In the genomic region with DNA sequence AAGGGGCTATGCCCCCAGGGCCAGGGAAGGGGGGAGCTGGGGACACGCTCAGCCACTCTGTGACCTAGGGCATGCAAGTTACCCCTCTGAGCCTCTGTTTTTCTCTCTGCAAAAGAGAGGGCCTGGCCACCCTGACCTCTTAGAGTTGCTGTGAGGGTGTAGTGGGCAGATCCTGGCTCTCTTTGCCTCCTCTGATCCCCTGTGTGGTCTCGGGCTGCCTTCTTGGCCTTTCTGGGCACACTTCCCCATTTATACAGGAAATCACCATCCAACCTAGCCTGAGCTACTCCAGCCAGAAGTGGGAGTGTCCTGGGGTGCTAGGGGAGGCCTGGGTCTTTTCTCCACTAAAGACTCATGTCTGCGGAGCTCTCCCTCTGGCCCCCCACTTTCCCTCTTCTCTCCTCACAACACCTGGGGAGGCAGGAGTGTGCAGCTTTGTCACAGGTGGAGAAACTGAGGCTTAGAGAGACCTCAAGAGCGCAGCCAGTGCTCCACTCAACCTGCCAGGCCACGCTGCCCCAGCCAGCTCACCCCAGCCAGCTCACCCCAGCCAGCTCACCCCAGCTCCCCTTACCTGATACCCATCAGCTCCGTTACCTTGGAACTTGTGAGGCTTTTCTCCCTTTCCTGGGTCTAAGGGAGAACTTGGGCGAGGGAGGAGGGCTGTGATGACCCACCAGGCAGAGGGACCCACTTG, we compare ENCODE assay signal across 16 cellular contexts. TPM values are rescaled to one million over a fixed set of nuclear protein-coding genes. Genes with fewer than 3 reads are reported as not detected.
A peak's percentile ranks its signal among the peaks of the same experiment; 100 is the strongest.
DNase-seq lines count a peak whose midpoint lies in the region; TF ChIP-seq lines count a peak whose summit lies in the region.
"Had no signal": no experiment of that assay in that cellular context is flagged by ENCODE, and none has a peak within 500 bp of the region (broad histone marks: within the 10 kb centered on the region; RNA-seq: fewer than 3 reads in every experiment).

No MANE protein-coding gene starts in this region.

- H3K4me3 ChIP-seq in BLaER1 (no peak overlapping the region), uterus (no peak overlapping the region), thyroid gland (replicated peaks in 1 of 3) (no peak overlapping the region)
- H3K4me3 ChIP-seq: coronary artery, gastrocnemius medialis had no signal

- 82 to 88% methylated on average over 6 to 7 of the region's 7 CpGs for WGBS in thyroid gland, 2 donors

- H4K20me1 ChIP-seq in BLaER1, result peaks cover 30% of the 10 kb centered on the region

- in situ Hi-C loops in KBM-7 (cut with MboI; ENCODE audit: low pct_unique_long_range_greater_than_20kb, low sequenced_read_pairs), result no loop called here

- no peaks in the 10 kb centered on the region for H3K36me3 ChIP-seq in BLaER1
- H3K36me3 ChIP-seq in uterus, result no peaks in the 10 kb centered on the region
- H3K36me3 ChIP-seq in thyroid gland, result no peaks in the 10 kb centered on the region
- H3K36me3 ChIP-seq: gastrocnemius medialis had no signal

- intact Hi-C loops in uterus (cut with DNase I; ENCODE audit: low total_unique reads) (no loop called here), thyroid gland (cut with DNase I) (loop anchor here (5.0 kb wide), 1 partner anchor 49 kb away; the partner anchor contains the start of gene P2RX6)

- DNase-seq in KBM-7, result peak; percentile 24
- DNase-seq in SKM-1 treated with dmso at 0.1 percent for 144 hours (lab: John Stamatoyannopoulos, UW; ENCODE audit: unreplicated experiment), result peak; percentile 80
- DNase-seq in germinal center (ENCODE audit: low spot score), result peak; percentile 42
- DNase-seq in uterus, result no peak
- no peak for DNase-seq in A172 (ENCODE audit: low spot score)
- no peak for DNase-seq in DMS53 treated with DMSO at 0.1 percent for 48 hours (lab: John Stamatoyannopoulos, UW; ENCODE audit: unreplicated experiment)
- no peak for DNase-seq in thyroid gland
- DNase-seq: activated naive CD4-positive, alpha-beta T cell treated with Interleukin-2 at 50 U/mL for 16 hours; Calu3; gastrocnemius medialis; GOT3; NCI-H526 treated with DMSO at 0.1 percent for 48 hours had no signal

- H3K4me2 ChIP-seq in BLaER1, result peak overlapping the region; percentile 32

- H3K9ac ChIP-seq in BLaER1, result no peak overlapping the region

- no peak for TF ChIP-seq CTCF in uterus (IDR thresholded peaks at IDR 0.05)
- no peak for TF ChIP-seq CTCF in thyroid gland (IDR thresholded peaks at IDR 0.05)

- H3K9me3 ChIP-seq in BLaER1, result no peaks in the 10 kb centered on the region
- H3K9me3 ChIP-seq in uterus, result no peaks in the 10 kb centered on the region
- no peaks in the 10 kb centered on the region for H3K9me3 ChIP-seq in thyroid gland
- H3K9me3 ChIP-seq: gastrocnemius medialis had no signal

- H3K4me1 ChIP-seq in BLaER1 (peaks cover 36% of the 10 kb centered on the region), uterus (no peaks in the 10 kb centered on the region), thyroid gland (peaks cover 4 to 9% of the 10 kb centered on the region in 2 donors)

- H3K27ac ChIP-seq in BLaER1 (no peak overlapping the region), uterus (no peak overlapping the region), thyroid gland (no peak overlapping the region)
- H3K27ac ChIP-seq: coronary artery, epithelial cell of prostate, gastrocnemius medialis had no signal

- H3K27me3 ChIP-seq in BLaER1 (peaks cover 32% of the 10 kb centered on the region), uterus (peaks cover 0 to 11% of the 10 kb centered on the region in 2 donors), thyroid gland (no peaks in the 10 kb centered on the region)

- no peak for TF ChIP-seq POLR2A in uterus (IDR thresholded peaks at IDR 0.05)
- TF ChIP-seq POLR2A in thyroid gland (IDR thresholded peaks at IDR 0.05), result no peak

RNA-seq across cellular contexts. Expression of gene AIFM3, which starts 1.4 kb away (rescaled TPM):
- 1 to 10 TPM in 2 of 4 donors, not detected in 2; 3.2 to 3.4 TPM for total RNA-seq in uterus
- total RNA-seq in A172 (2014; rRNA removed; shearing (Covaris generic)), result 1.4 TPM in 1 of 2 replicates, not detected in the other
- total RNA-seq in thyroid gland, result 1 to 10 TPM in 2 of 4 donors, under 1 TPM in 2; 0.11 to 2.0 (median 0.80) TPM
- total RNA-seq: T-helper 1 cell treated with Interleukin-12 subunit alpha and Interleukin-12 subunit beta and Interleukin-4 antibody, amounts not matched to agents 30 ng/mL and 1 ng/mL, for 36 hours had no signal

RNA-seq across cellular contexts. Expression of gene LZTR1, which starts 13.7 kb away (rescaled TPM):
- 10 to 100 TPM; 18.2 to 73.7 (median 56.1) TPM for total RNA-seq in uterus
- 18.9 and 21.9 TPM in 2 replicates for total RNA-seq in A172 (2014; rRNA removed; shearing (Covaris generic))
- 10 to 100 TPM; 37.1 to 67.2 (median 55.7) TPM for total RNA-seq in thyroid gland

RNA-seq across cellular contexts. Expression of gene THAP7, which starts 33.5 kb away (rescaled TPM):
- total RNA-seq in uterus (10 to 100 TPM; 16.2 to 45.9 (median 30.9) TPM), thyroid gland (10 to 100 TPM; 51.0 to 75.0 (median 58.9) TPM)
- 46.9 and 49.0 TPM in 2 replicates for total RNA-seq in A172 (2014; rRNA removed; shearing (Covaris generic))

RNA-seq across cellular contexts. Expression of gene P2RX6, which starts 46.5 kb away (rescaled TPM):
- total RNA-seq in uterus (1 to 10 TPM in 2 of 4 donors, under 1 TPM in 1, not detected in 1; 0.76 to 1.5 (median 1.2) TPM), thyroid gland (under 1 TPM in 1 of 4 donors, not detected in 3; 0.40 TPM)
- total RNA-seq in A172 (2014; rRNA removed; shearing (Covaris generic)), result 2.8 and 3.5 TPM in 2 replicates

RNA-seq across cellular contexts. Expression of gene CRKL, which starts 51.2 kb away (rescaled TPM):
- total RNA-seq in uterus, result 10 to 100 TPM; 29.4 to 74.2 (median 57.6) TPM
- total RNA-seq in A172 (2014; rRNA removed; shearing (Covaris generic)), result 29.1 and 33.8 TPM in 2 replicates
- total RNA-seq in thyroid gland, result 10 to 100 TPM; 38.5 to 47.8 (median 42.1) TPM

Comparison
In these comparisons a context has a peak if more than half of its experiments do, and no peak if none do; other contexts are left out.
1. DNase-seq: peak in KBM-7 (single experiment), SKM-1 treated with dmso at 0.1 percent for 144 hours (single experiment) and germinal center (single experiment); none in uterus (0 of 2), A172 (single experiment), DMS53 treated with DMSO at 0.1 percent for 48 hours (single experiment) and thyroid gland (0 of 2).